Comparison of ENCODE assay signal across 1 cellular context in genomic region chr6:2450546-2450945, GRCh38.
TF ChIP-seq lines count a peak whose summit lies in the region.

No MANE protein-coding gene starts in this region.

TF ChIP-seq in SK-N-SH, 30 proteins besides CTCF, POLR2A, EP300 and RAD21 (continued from another document):
- no peak for TF ChIP-seq ZBTB33 (IDR thresholded peaks at IDR 0.05; ENCODE audit: borderline replicate concordance, low read depth)
- no peak for TF ChIP-seq REST (IDR thresholded peaks at IDR 0.05; ENCODE audit: low read depth, low read length)
